ENCODE assay signal across 9 cellular contexts in genomic region chrX:35380808-35381700, GRCh38.
DNase-seq lines count a peak whose midpoint lies in the region; ATAC-seq, FAIRE-seq and TF ChIP-seq lines count a peak whose summit lies in the region.
"Had no signal": no experiment of that assay in that cellular context is flagged by ENCODE, and none has a peak within 500 bp of the region (broad histone marks: within the 10 kb centered on the region; RNA-seq: fewer than 3 reads in every experiment).

No MANE protein-coding gene starts in this region.

- no peaks in the 10 kb centered on the region for H3K9me3 ChIP-seq in kidney (ENCODE audit: control insufficient read depth in 1 of 2, low read length in 2 of 2)

- no peaks in the 10 kb centered on the region for H3K27me3 Mint-ChIP-seq in activated CD4-positive, alpha-beta memory T cell treated with anti-CD3 and anti-CD28 coated beads for 36 hours
- H3K27me3 Mint-ChIP-seq: memory B cell had no signal

- DNase-seq in D341Med (ENCODE audit: low spot score) (peak; percentile 12), kidney (no peak), occipital lobe (lab: John Stamatoyannopoulos, UW) (no peak)
- DNase-seq in stimulated activated CD4-positive, alpha-beta T cell treated with anti-CD3 and anti-CD28 coated beads, Interleukin-4, amount 100 ng/mL, for 1 hour = no peak
- DNase-seq in activated CD4-positive, alpha-beta memory T cell treated with anti-CD3 and anti-CD28 coated beads for 36 hours = no peak

- no peak overlapping the region for H3K27ac ChIP-seq in kidney (ENCODE audit: low read depth in 2 of 2, low read length in 2 of 2)

- H3K27ac Mint-ChIP-seq in activated CD4-positive, alpha-beta memory T cell treated with anti-CD3 and anti-CD28 coated beads for 36 hours = no peak overlapping the region
- H3K27ac Mint-ChIP-seq: memory B cell had no signal

- FAIRE-seq in kidney (lab: Jason Lieb, UNC) = peak; percentile 47

- POLR2A ChIA-PET in activated CD4-positive, alpha-beta memory T cell treated with anti-CD3 and anti-CD28 coated beads for 36 hours (lab: Charles Lee) = no interaction called here

- no peaks in the 10 kb centered on the region for H3K4me1 Mint-ChIP-seq in activated CD4-positive, alpha-beta memory T cell treated with anti-CD3 and anti-CD28 coated beads for 36 hours (ENCODE audit: low read depth)
- H3K4me1 Mint-ChIP-seq: memory B cell had no signal

- CTCF ChIA-PET in activated CD4-positive, alpha-beta memory T cell treated with anti-CD3 and anti-CD28 coated beads for 36 hours (lab: Charles Lee) = no interaction called here

- peak; percentile 56 for TF ChIP-seq CTCF in kidney (IDR thresholded peaks at IDR 0.05; ENCODE audit: borderline replicate concordance, extremely low read depth, insufficient read depth)

- no peaks in the 10 kb centered on the region for H3K36me3 ChIP-seq in kidney (ENCODE audit: control insufficient read depth in 1 of 2, insufficient read depth in 2 of 2, low read length in 2 of 2)

- no peak overlapping the region for H3K4me3 ChIP-seq in kidney (ENCODE audit: low read length in 2 of 2)

- no peaks in the 10 kb centered on the region for H3K4me1 ChIP-seq in kidney (ENCODE audit: control insufficient read depth in 1 of 2, insufficient read depth in 1 of 2, low read depth in 1 of 2, low read length in 2 of 2)

- H3K9ac ChIP-seq in kidney (ENCODE audit: low read length in 2 of 2) = no peak overlapping the region

- ATAC-seq in GM19397 (IDR thresholded peaks at IDR 0.05; ENCODE audit: unreplicated experiment) (peak; percentile 77), HG03520 (IDR thresholded peaks at IDR 0.05; ENCODE audit: unreplicated experiment) (peak; percentile 74), SK-N-SH treated with all-trans-retinoic acid at 6 μM for 48 hours (peak; percentile 61; the same call in 1 of the 3 replicates)

- no peaks in the 10 kb centered on the region for H3K36me3 Mint-ChIP-seq in activated CD4-positive, alpha-beta memory T cell treated with anti-CD3 and anti-CD28 coated beads for 36 hours
- H3K36me3 Mint-ChIP-seq: memory B cell had no signal

- no peak overlapping the region for H3K4me3 Mint-ChIP-seq in activated CD4-positive, alpha-beta memory T cell treated with anti-CD3 and anti-CD28 coated beads for 36 hours
- H3K4me3 Mint-ChIP-seq: memory B cell had no signal

- intact Hi-C loops in kidney (cut with DNase I) = no loop called here
- intact Hi-C loops in activated CD4-positive, alpha-beta memory T cell treated with anti-CD3 and anti-CD28 coated beads for 36 hours (cut with micrococcal nuclease) = no loop called here

- no peaks in the 10 kb centered on the region for H3K9me3 Mint-ChIP-seq in activated CD4-positive, alpha-beta memory T cell treated with anti-CD3 and anti-CD28 coated beads for 36 hours
- H3K9me3 Mint-ChIP-seq: memory B cell had no signal

TF ChIP-seq in SK-N-SH treated with all-trans-retinoic acid at 6 μM for 48 hours, 23 proteins besides CTCF, POLR2A, EP300 and RAD21:
- TF ChIP-seq ZNF70 (CRISPR knock-in tag; IDR thresholded peaks at IDR 0.05) (no peak), ZFP3 (CRISPR knock-in tag; IDR thresholded peaks at IDR 0.05) (no peak), TCF4 (CRISPR knock-in tag; IDR thresholded peaks at IDR 0.05; ENCODE audit: borderline replicate concordance) (no peak), ARNTL (CRISPR knock-in tag; IDR thresholded peaks at IDR 0.05; ENCODE audit: borderline replicate concordance, low read depth) (no peak), CSDC2 (CRISPR knock-in tag; IDR thresholded peaks at IDR 0.05) (no peak), ESRRG (CRISPR knock-in tag; IDR thresholded peaks at IDR 0.05) (no peak), CREB5 (CRISPR knock-in tag; IDR thresholded peaks at IDR 0.05; ENCODE audit: low read depth) (no peak), POU6F1 (CRISPR knock-in tag; IDR thresholded peaks at IDR 0.05; ENCODE audit: borderline replicate concordance, low read depth) (no peak), TSHZ2 (CRISPR knock-in tag; IDR thresholded peaks at IDR 0.05) (no peak), CSRNP3 (CRISPR knock-in tag; IDR thresholded peaks at IDR 0.05) (no peak), ISL1 (CRISPR knock-in tag; IDR thresholded peaks at IDR 0.05) (no peak), ZC3H10 (CRISPR knock-in tag; IDR thresholded peaks at IDR 0.05) (no peak), PPARA (CRISPR knock-in tag; IDR thresholded peaks at IDR 0.05; ENCODE audit: borderline replicate concordance) (no peak), ZFP30 (CRISPR knock-in tag; IDR thresholded peaks at IDR 0.05) (no peak), ZNF8 (CRISPR knock-in tag; IDR thresholded peaks at IDR 0.05) (no peak), RARB (CRISPR knock-in tag; IDR thresholded peaks at IDR 0.05) (no peak)
